Comparison of ENCODE assay signal across 19 cellular contexts in the genomic region with DNA sequence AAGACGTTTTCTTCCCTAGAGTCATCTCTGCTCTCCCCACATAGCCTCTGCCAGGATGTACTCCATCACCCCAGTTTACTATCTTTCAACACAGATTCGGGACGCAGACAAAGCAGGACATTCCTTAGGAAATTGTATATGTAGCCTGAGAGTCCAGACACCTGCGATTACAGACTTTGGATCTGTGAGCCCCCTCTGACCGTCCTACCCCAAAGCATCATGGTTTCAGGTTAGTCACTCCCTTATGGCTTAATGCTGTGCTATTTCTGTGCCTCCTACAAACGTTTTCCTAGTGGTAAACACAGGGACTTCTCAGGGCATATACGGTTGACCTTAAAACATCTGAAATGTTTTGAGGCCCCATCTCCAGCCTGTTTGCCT.
DNase-seq lines count a peak whose midpoint lies in the region; ATAC-seq and TF ChIP-seq lines count a peak whose summit lies in the region.
"Had no signal": no experiment of that assay in that cellular context is flagged by ENCODE, and none has a peak within 500 bp of the region (broad histone marks: within the 10 kb centered on the region; RNA-seq: fewer than 3 reads in every experiment).

No MANE protein-coding gene starts in this region.

- TF ChIP-seq POLR2A in esophagus muscularis mucosa (IDR thresholded peaks at IDR 0.05; ENCODE audit: low read depth) = no peak
- TF ChIP-seq POLR2A in body of pancreas (IDR thresholded peaks at IDR 0.05) = no peak

- TF ChIP-seq CTCF in esophagus muscularis mucosa (IDR thresholded peaks at IDR 0.05) (no peak), smooth muscle cell (IDR thresholded peaks at IDR 0.05; ENCODE audit: borderline replicate concordance, insufficient read depth, poor library complexity, severe bottlenecking) (no peak), body of pancreas (IDR thresholded peaks at IDR 0.05) (no peak), OCI-LY7 (conservative IDR thresholded peaks at IDR 0.05; ENCODE audit: low read length) (no peak)

- H3K4me1 Mint-ChIP-seq in activated naive CD4-positive, alpha-beta T cell treated with anti-CD3 and anti-CD28 coated beads, Interleukin-2, amount 50 U/mL, for 24 hours = peaks cover 40% of the 10 kb centered on the region

- WGBS in esophagus muscularis mucosa = 59% methylated on average over 7 of the region's 7 CpGs
- 27% methylated on average over 7 of the region's 7 CpGs for WGBS in smooth muscle cell (ENCODE audit: low lambda C conversion rate)
- 72% methylated on average over 7 of the region's 7 CpGs for WGBS in body of pancreas, 2 donors

- intact Hi-C loops in esophagus muscularis mucosa (cut with DNase I) = no loop called here
- intact Hi-C loops in body of pancreas (cut with DNase I) = no loop called here
- intact Hi-C loops in OCI-LY7 (cut with micrococcal nuclease; ENCODE audit: unreplicated experiment) = no loop called here

- H3K36me3 ChIP-seq in SJSA1 (no peaks in the 10 kb centered on the region), esophagus muscularis mucosa (peaks cover 0 to 15% (median 3%) of the 10 kb centered on the region in 4 donors), smooth muscle cell (ENCODE audit: low read depth) (no peaks in the 10 kb centered on the region), body of pancreas (replicated peaks in 1 of 2; ENCODE audit: insufficient read depth in 1 of 2, low read depth in 2 of 2) (no peaks in the 10 kb centered on the region), OCI-LY7 (ENCODE audit: insufficient read depth, low read length) (peaks cover 13% of the 10 kb centered on the region; the same call in 1 of the 2 replicates)
- H3K36me3 ChIP-seq: lower lobe of right lung had no signal

- no peak overlapping the region for H3K4me3 ChIP-seq in SJSA1
- no peak overlapping the region for H3K4me3 ChIP-seq in esophagus muscularis mucosa
- no peak overlapping the region for H3K4me3 ChIP-seq in smooth muscle cell
- H3K4me3 ChIP-seq in body of pancreas = no peak overlapping the region
- H3K4me3 ChIP-seq in OCI-LY7 (ENCODE audit: low read depth, low read length, poor library complexity, severe bottlenecking) = no peak overlapping the region
- H3K4me3 ChIP-seq: BLaER1 treated with 17β-estradiol and CSF1 and Interleukin-3, amounts not matched to agents 10 nM and 100 nM; lower lobe of right lung; tibial artery had no signal

- H3K27me3 ChIP-seq in SJSA1 (replicated peaks) (no peaks in the 10 kb centered on the region), esophagus muscularis mucosa (no peaks in the 10 kb centered on the region), smooth muscle cell (ENCODE audit: low read depth) (no peaks in the 10 kb centered on the region), body of pancreas (no peaks in the 10 kb centered on the region)
- H3K27me3 ChIP-seq: BLaER1 treated with 17β-estradiol and CSF1 and Interleukin-3, amounts not matched to agents 10 nM and 100 nM; tibial artery had no signal

- no peak for TF ChIP-seq EP300 in esophagus muscularis mucosa (IDR thresholded peaks at IDR 0.05)

- no peaks in the 10 kb centered on the region for H4K20me1 ChIP-seq in smooth muscle cell (ENCODE audit: low read depth)
- no peaks in the 10 kb centered on the region for H4K20me1 ChIP-seq in OCI-LY7 (ENCODE audit: insufficient read depth, low read length)
- H4K20me1 ChIP-seq: BLaER1 treated with 17β-estradiol and CSF1 and Interleukin-3, amounts not matched to agents 10 nM and 100 nM had no signal

- no peak for DNase-seq in activated naive CD4-positive, alpha-beta T cell treated with Interleukin-2 at 50 U/mL for 16 hours
- DNase-seq in SJSA1 (ENCODE audit: low read depth in 1 of 2, low spot score in 2 of 2) (no peak), esophagus muscularis mucosa (ENCODE audit: extremely low spot score) (no peak), smooth muscle cell (lab: John Stamatoyannopoulos, UW; ENCODE audit: unreplicated experiment) (no peak), body of pancreas (no peak), OCI-LY7 (ENCODE audit: low spot score) (no peak)
- no peak for DNase-seq in activated CD4-positive, CD25-positive, alpha-beta regulatory T cell (lab: John Stamatoyannopoulos, UW)
- DNase-seq: activated CD4-positive, CD25-positive, alpha-beta regulatory T cell treated with anti-CD3 and anti-CD28 coated beads, Interleukin-2, amount 50 U/mL, for 72 hours; activated CD8-positive, alpha-beta memory T cell treated with anti-CD3 and anti-CD28 coated beads, Interleukin-2, amount 10 ng/mL, durations not matched to agents 7 days and 5 days; activated effector memory CD4-positive, alpha-beta T cell treated with Interleukin-2 at 50 U/mL for 16 hours; KBM-7; lower lobe of right lung; NCI-H1092; NCI-H526 treated with DMSO at 0.1 percent for 48 hours; stimulated activated CD8-positive, alpha-beta memory T cell treated with anti-CD3 and anti-CD28 coated beads, Interleukin-4, amount 100 ng/mL, for 48 hours; T-helper 9 cell; tibial artery had no signal

- peak overlapping the region; percentile 64 for H3K9ac ChIP-seq in smooth muscle cell (ENCODE audit: low read depth)
- H3K9ac ChIP-seq: BLaER1 treated with 17β-estradiol and CSF1 and Interleukin-3, amounts not matched to agents 10 nM and 100 nM had no signal

- H3K4me3 Mint-ChIP-seq in activated naive CD4-positive, alpha-beta T cell treated with anti-CD3 and anti-CD28 coated beads, Interleukin-2, amount 50 U/mL, for 24 hours = no peak overlapping the region
- H3K4me3 Mint-ChIP-seq: activated CD8-positive, alpha-beta memory T cell treated with anti-CD3 and anti-CD28 coated beads, Interleukin-2, amount 10 ng/mL, durations not matched to agents 7 days and 5 days had no signal

- H3K4me1 ChIP-seq in SJSA1 (replicated peaks) (peaks cover 55% of the 10 kb centered on the region), esophagus muscularis mucosa (peaks cover 32 to 61% (median 44%) of the 10 kb centered on the region in 4 donors), smooth muscle cell (ENCODE audit: low read depth) (peaks cover 7% of the 10 kb centered on the region), body of pancreas (peaks cover 38% of the 10 kb centered on the region), OCI-LY7 (ENCODE audit: insufficient read depth, low read length, poor library complexity, severe bottlenecking) (no peaks in the 10 kb centered on the region)

- ATAC-seq in body of pancreas = no peak
- ATAC-seq: activated CD8-positive, alpha-beta memory T cell treated with anti-CD3 and anti-CD28 coated beads, Interleukin-2, amount 10 ng/mL, durations not matched to agents 7 days and 5 days; lower lobe of right lung had no signal

- no peaks in the 10 kb centered on the region for H3K27me3 Mint-ChIP-seq in activated naive CD4-positive, alpha-beta T cell treated with anti-CD3 and anti-CD28 coated beads, Interleukin-2, amount 50 U/mL, for 24 hours
- H3K27me3 Mint-ChIP-seq: activated CD8-positive, alpha-beta memory T cell treated with anti-CD3 and anti-CD28 coated beads, Interleukin-2, amount 10 ng/mL, durations not matched to agents 7 days and 5 days had no signal

- H2AFZ ChIP-seq in smooth muscle cell (ENCODE audit: low read depth) (no peak overlapping the region), OCI-LY7 (ENCODE audit: low read length) (no peak overlapping the region)

- peaks cover 16% of the 10 kb centered on the region for H3K36me3 Mint-ChIP-seq in activated naive CD4-positive, alpha-beta T cell treated with anti-CD3 and anti-CD28 coated beads, Interleukin-2, amount 50 U/mL, for 24 hours

- H3F3A ChIP-seq in smooth muscle cell (ENCODE audit: low read depth) = peaks cover 48% of the 10 kb centered on the region

- BruUV-seq in OCI-LY7 (replicated peaks; lab: Mats Ljungman, UMichigan) = no TSS peak

- H3K27ac ChIP-seq in SJSA1 (peak overlapping the region; percentile 63), esophagus muscularis mucosa (replicated peaks in 1 of 4) (peak overlapping the region; percentile 8 to 91 (median 62)), smooth muscle cell (ENCODE audit: low read depth) (peak overlapping the region; percentile 97), body of pancreas (no peak overlapping the region), OCI-LY7 (ENCODE audit: low read depth, low read length, poor library complexity, severe bottlenecking) (no peak overlapping the region)
- H3K27ac ChIP-seq: BLaER1 treated with 17β-estradiol and CSF1 and Interleukin-3, amounts not matched to agents 10 nM and 100 nM; lower lobe of right lung had no signal

- H3K9me3 Mint-ChIP-seq in activated naive CD4-positive, alpha-beta T cell treated with anti-CD3 and anti-CD28 coated beads, Interleukin-2, amount 50 U/mL, for 24 hours = no peaks in the 10 kb centered on the region

- CTCF ChIA-PET in OCI-LY7 (lab: Charles Lee; ENCODE audit: unreplicated experiment) = no interaction called here

- POLR2A ChIA-PET in OCI-LY7 (lab: Charles Lee) = no interaction called here

- H3K9me2 ChIP-seq in OCI-LY7 (ENCODE audit: insufficient read depth, low read length) = no peaks in the 10 kb centered on the region

- H3K27ac Mint-ChIP-seq in activated naive CD4-positive, alpha-beta T cell treated with anti-CD3 and anti-CD28 coated beads, Interleukin-2, amount 50 U/mL, for 24 hours = peak overlapping the region; percentile 24
- H3K27ac Mint-ChIP-seq: activated CD8-positive, alpha-beta memory T cell treated with anti-CD3 and anti-CD28 coated beads, Interleukin-2, amount 10 ng/mL, durations not matched to agents 7 days and 5 days had no signal

- H3K9me3 ChIP-seq in SJSA1 (replicated peaks) (no peaks in the 10 kb centered on the region), esophagus muscularis mucosa (no peaks in the 10 kb centered on the region), smooth muscle cell (replicated peaks; ENCODE audit: low read depth) (no peaks in the 10 kb centered on the region), body of pancreas (no peaks in the 10 kb centered on the region), OCI-LY7 (ENCODE audit: low read length) (no peaks in the 10 kb centered on the region)
- H3K9me3 ChIP-seq: lower lobe of right lung, tibial artery had no signal

- H3K4me2 ChIP-seq in smooth muscle cell (peak overlapping the region; percentile 68), OCI-LY7 (ENCODE audit: low read length) (no peak overlapping the region)

- no peaks in the 10 kb centered on the region for H3K79me2 ChIP-seq in smooth muscle cell (ENCODE audit: low read depth)
- H3K79me2 ChIP-seq in OCI-LY7 (ENCODE audit: insufficient read depth, low read depth, low read length) = no peaks in the 10 kb centered on the region

Comparison
In these comparisons a context has a peak if more than half of its experiments do, and no peak if none do; other contexts are left out.
1. H3K27ac ChIP-seq: peak in SJSA1 (single experiment), esophagus muscularis mucosa (4 of 4) and smooth muscle cell (single experiment); none in body of pancreas (0 of 4) and OCI-LY7 (single experiment).